ENCODE assay signal across 28 cellular contexts in genomic region chr3:86519819-86520218, GRCh38.
"Had no signal": no experiment of that assay in that cellular context is flagged by ENCODE, and none has a peak within 500 bp of the region (broad histone marks: within the 10 kb centered on the region; RNA-seq: fewer than 3 reads in every experiment).

No MANE protein-coding gene starts in this region.

- H3K27me3 ChIP-seq: stomach, suprapubic skin, testis, thyroid gland, tibial artery, tibial nerve, transverse colon, upper lobe of left lung, upper lobe of right lung, uterus, vagina had no signal

- DNase-seq: stimulated activated CD4-positive, alpha-beta T cell treated with anti-CD3 and anti-CD28 coated beads, Interleukin-2, amount 100 ng/mL, for 48 hours; stimulated activated CD4-positive, alpha-beta T cell treated with anti-CD3 and anti-CD28 coated beads, Interleukin-4, amount 100 ng/mL, for 1 hour; stimulated activated CD4-positive, alpha-beta T cell treated with anti-CD3 and anti-CD28 coated beads, Interleukin-4, amount 100 ng/mL, for 24 hours; stimulated activated CD4-positive, alpha-beta T cell treated with anti-CD3 and anti-CD28 coated beads, Interleukin-4, amount 100 ng/mL, for 4 hours; stimulated activated CD8-positive, alpha-beta memory T cell treated with anti-CD3 and anti-CD28 coated beads, Interleukin-4, amount 100 ng/mL, for 48 hours; stimulated activated naive B cell treated with anti-CD40 and anti-IgM and Interleukin-4, amounts not matched to agents 10 μg/mL and 1 μg/mL and 100 μg/mL, for 72 hours; stimulated activated naive CD4-positive, alpha-beta T cell; stimulated activated naive CD4-positive, alpha-beta T cell treated with Interleukin-2 at 50 U/mL for 16 hours; stimulated activated naive CD8-positive, alpha-beta T cell treated with anti-CD3 and anti-CD28 coated beads, Interleukin-15, amount 100 ng/mL, for 72 hours; stimulated activated naive CD8-positive, alpha-beta T cell treated with anti-CD3 and anti-CD28 coated beads, Interleukin-15, Interleukin-2, amounts not matched to agents 100 U/mL and 50 U/mL, for 24 hours; stomach; substantia nigra; testis; thyroid gland; tibial artery; transverse colon; trophoblast cell; upper lobe of left lung; upper lobe of right lung; uterus had no signal

- H3K4me1 ChIP-seq: stomach, suprapubic skin, testis, thyroid gland, tibial artery, tibial nerve, transverse colon, upper lobe of left lung, upper lobe of right lung, uterus, vagina had no signal

- ATAC-seq: stimulated activated effector memory CD8-positive, alpha-beta T cell treated with anti-CD3 and anti-CD28 coated beads, Interleukin-12 subunit alpha, Interleukin-12 subunit beta, amount 100 ng/mL, for 72 hours; stimulated activated memory B cell treated with anti-CD40 and anti-IgM and Interleukin-4, amounts not matched to agents 10 μg/mL and 1 μg/mL and 100 μg/mL, for 72 hours; stimulated activated naive B cell treated with anti-CD40 and anti-IgM and Interleukin-4, amounts not matched to agents 10 μg/mL and 1 μg/mL and 100 μg/mL, for 72 hours; stimulated activated naive CD8-positive, alpha-beta T cell treated with anti-CD3 and anti-CD28 coated beads, Interleukin-15, amount 100 ng/mL, for 72 hours; stimulated activated naive CD8-positive, alpha-beta T cell treated with anti-CD3 and anti-CD28 coated beads, Interleukin-15, Interleukin-2, amounts not matched to agents 100 U/mL and 50 U/mL, for 24 hours; upper lobe of right lung had no signal

- H3K27me3 Mint-ChIP-seq: stimulated activated memory B cell treated with anti-CD40 and anti-IgM and Interleukin-4, amounts not matched to agents 10 μg/mL and 1 μg/mL and 100 μg/mL, for 72 hours; stimulated activated naive B cell treated with anti-CD40 and anti-IgM and Interleukin-4, amounts not matched to agents 10 μg/mL and 1 μg/mL and 100 μg/mL, for 72 hours; stimulated activated naive CD8-positive, alpha-beta T cell treated with anti-CD3 and anti-CD28 coated beads, Interleukin-15, amount 100 ng/mL, for 72 hours; stimulated activated naive CD8-positive, alpha-beta T cell treated with anti-CD3 and anti-CD28 coated beads, Interleukin-15, Interleukin-2, amounts not matched to agents 100 ng/mL and 50 ng/mL, for 24 hours; type B pancreatic cell had no signal

- H3K9me3 Mint-ChIP-seq: stimulated activated memory B cell treated with anti-CD40 and anti-IgM and Interleukin-4, amounts not matched to agents 10 μg/mL and 1 μg/mL and 100 μg/mL, for 72 hours; stimulated activated naive CD8-positive, alpha-beta T cell treated with anti-CD3 and anti-CD28 coated beads, Interleukin-15, Interleukin-2, amounts not matched to agents 100 ng/mL and 50 ng/mL, for 24 hours; type B pancreatic cell had no signal

- H3K4me1 Mint-ChIP-seq: stimulated activated effector memory CD8-positive, alpha-beta T cell treated with anti-CD3 and anti-CD28 coated beads, Interleukin-12 subunit alpha, Interleukin-12 subunit beta, amount 100 ng/mL, for 72 hours; stimulated activated memory B cell treated with anti-CD40 and anti-IgM and Interleukin-4, amounts not matched to agents 10 μg/mL and 1 μg/mL and 100 μg/mL, for 72 hours; stimulated activated naive B cell treated with anti-CD40 and anti-IgM and Interleukin-4, amounts not matched to agents 10 μg/mL and 1 μg/mL and 100 μg/mL, for 72 hours; stimulated activated naive CD8-positive, alpha-beta T cell treated with anti-CD3 and anti-CD28 coated beads, Interleukin-15, amount 100 ng/mL, for 72 hours had no signal

- H3K36me3 ChIP-seq: stomach, suprapubic skin, thoracic aorta, thyroid gland, tibial artery, tibial nerve, transverse colon, upper lobe of left lung, upper lobe of right lung, uterus, vagina had no signal

- H3K27ac Mint-ChIP-seq: stimulated activated effector memory CD8-positive, alpha-beta T cell treated with anti-CD3 and anti-CD28 coated beads, Interleukin-12 subunit alpha, Interleukin-12 subunit beta, amount 100 ng/mL, for 72 hours; stimulated activated memory B cell treated with anti-CD40 and anti-IgM and Interleukin-4, amounts not matched to agents 10 μg/mL and 1 μg/mL and 100 μg/mL, for 72 hours; stimulated activated naive B cell treated with anti-CD40 and anti-IgM and Interleukin-4, amounts not matched to agents 10 μg/mL and 1 μg/mL and 100 μg/mL, for 72 hours; stimulated activated naive CD8-positive, alpha-beta T cell treated with anti-CD3 and anti-CD28 coated beads, Interleukin-15, amount 100 ng/mL, for 72 hours; stimulated activated naive CD8-positive, alpha-beta T cell treated with anti-CD3 and anti-CD28 coated beads, Interleukin-15, Interleukin-2, amounts not matched to agents 100 ng/mL and 50 ng/mL, for 24 hours; type B pancreatic cell had no signal

- H3K9me3 ChIP-seq: stomach, suprapubic skin, testis, thoracic aorta, thyroid gland, tibial artery, tibial nerve, transverse colon, upper lobe of left lung, upper lobe of right lung, uterus, vagina had no signal

- H3K4me3 Mint-ChIP-seq: stimulated activated effector memory CD8-positive, alpha-beta T cell treated with anti-CD3 and anti-CD28 coated beads, Interleukin-12 subunit alpha, Interleukin-12 subunit beta, amount 100 ng/mL, for 72 hours; stimulated activated memory B cell treated with anti-CD40 and anti-IgM and Interleukin-4, amounts not matched to agents 10 μg/mL and 1 μg/mL and 100 μg/mL, for 72 hours; stimulated activated naive B cell treated with anti-CD40 and anti-IgM and Interleukin-4, amounts not matched to agents 10 μg/mL and 1 μg/mL and 100 μg/mL, for 72 hours; stimulated activated naive CD8-positive, alpha-beta T cell treated with anti-CD3 and anti-CD28 coated beads, Interleukin-15, amount 100 ng/mL, for 72 hours; stimulated activated naive CD8-positive, alpha-beta T cell treated with anti-CD3 and anti-CD28 coated beads, Interleukin-15, Interleukin-2, amounts not matched to agents 100 ng/mL and 50 ng/mL, for 24 hours; type B pancreatic cell had no signal

- H3K27ac ChIP-seq: stomach, suprapubic skin, testis, thoracic aorta, thyroid gland, tibial artery, tibial nerve, transverse colon, upper lobe of left lung, upper lobe of right lung, uterus, vagina had no signal

- H3K36me3 Mint-ChIP-seq: stimulated activated effector memory CD8-positive, alpha-beta T cell treated with anti-CD3 and anti-CD28 coated beads, Interleukin-12 subunit alpha, Interleukin-12 subunit beta, amount 100 ng/mL, for 72 hours; stimulated activated memory B cell treated with anti-CD40 and anti-IgM and Interleukin-4, amounts not matched to agents 10 μg/mL and 1 μg/mL and 100 μg/mL, for 72 hours; stimulated activated naive B cell treated with anti-CD40 and anti-IgM and Interleukin-4, amounts not matched to agents 10 μg/mL and 1 μg/mL and 100 μg/mL, for 72 hours; type B pancreatic cell had no signal

- H3K4me3 ChIP-seq: stomach, suprapubic skin, testis, thoracic aorta, thyroid gland, tibial artery, tibial nerve, transverse colon, upper lobe of left lung, upper lobe of right lung, uterus, vagina had no signal
